In genomic region chr1:94068831-94069648, GRCh38 we compare ENCODE assay signal across 11 cellular contexts. TPM values are rescaled to one million over a fixed set of nuclear protein-coding genes. Genes with fewer than 3 reads are reported as not detected.
DNase-seq lines count a peak whose midpoint lies in the region; ATAC-seq and TF ChIP-seq lines count a peak whose summit lies in the region.
"Had no signal": no experiment of that assay in that cellular context is flagged by ENCODE, and none has a peak within 500 bp of the region (broad histone marks: within the 10 kb centered on the region; RNA-seq: fewer than 3 reads in every experiment).

No MANE protein-coding gene starts in this region.

- peaks cover 5% of the 10 kb centered on the region for H3K36me3 Mint-ChIP-seq in Calu3 (ENCODE audit: insufficient read depth, unreplicated experiment)
- H3K36me3 Mint-ChIP-seq in osteocyte (ENCODE audit: unreplicated experiment), result no peaks in the 10 kb centered on the region
- H3K36me3 Mint-ChIP-seq in CD4-positive, alpha-beta T cell (ENCODE audit: low read depth), result no peaks in the 10 kb centered on the region

- no peaks in the 10 kb centered on the region for H3K27me3 ChIP-seq in CD4-positive, alpha-beta T cell (ENCODE audit: control insufficient read depth, insufficient read depth, low read length)

- in situ Hi-C loops in GM13977 (cut with MboI; ENCODE audit: low pct_unique_long_range_greater_than_20kb, low sequenced_read_pairs, unreplicated experiment), result loop anchor here (10.0 to 25.0 kb wide), 2 partner anchors 266 to 743 kb away; partner anchors contain the start of gene SLC44A3

- no TSS peak for BruUV-seq in Calu3 (replicated peaks; lab: Mats Ljungman, UMichigan)

- DNase-seq in Calu3 (peak; percentile 71), NCI-H510A treated with DMSO at 0.1 percent for 48 hours (lab: John Stamatoyannopoulos, UW) (peak; percentile 96), fibroblast of pulmonary artery (ENCODE audit: low read depth) (peak; percentile 54), osteocyte (ENCODE audit: extremely low spot score, unreplicated experiment) (no peak), GM13977 (ENCODE audit: low spot score) (no peak), T-helper 2 cell (no peak)
- no peak for DNase-seq in CD4-positive, alpha-beta T cell
- DNase-seq: cerebellar nuclear complex, SIG-M5 had no signal

- no peak overlapping the region for H3K27ac ChIP-seq in CD4-positive, alpha-beta T cell (ENCODE audit: low read depth, low read length)

- no peak for ATAC-seq in CD4-positive, alpha-beta T cell (ENCODE audit: poor library complexity)
- ATAC-seq in GM19397 (IDR thresholded peaks at IDR 0.05; ENCODE audit: unreplicated experiment), result no peak

- CTCF ChIA-PET in Calu3 (lab: Charles Lee), result interaction anchor here (0.9 to 2.5 kb wide), 6 partner anchors 29 to 267 kb away, joined by 3 to 15 read pairs (median 4); no protein-coding TSS in a partner anchor
- CTCF ChIA-PET in CD4-positive, alpha-beta T cell (lab: Charles Lee), result no interaction called here

- H3K27ac Mint-ChIP-seq in Calu3 (ENCODE audit: unreplicated experiment) (peak overlapping the region; percentile 90), osteocyte (ENCODE audit: unreplicated experiment) (peak overlapping the region; percentile 89)
- no peak overlapping the region for H3K27ac Mint-ChIP-seq in CD4-positive, alpha-beta T cell

- no peak overlapping the region for H3K4me3 ChIP-seq in fibroblast of pulmonary artery (replicated peaks; ENCODE audit: low read depth, low read length)
- H3K4me3 ChIP-seq: HAP-1 had no signal

- H3K9me3 Mint-ChIP-seq in Calu3 (ENCODE audit: low read depth, unreplicated experiment) (no peaks in the 10 kb centered on the region), osteocyte (ENCODE audit: unreplicated experiment) (no peaks in the 10 kb centered on the region)
- H3K9me3 Mint-ChIP-seq in CD4-positive, alpha-beta T cell, result no peaks in the 10 kb centered on the region

- peak overlapping the region; percentile 11 for H3K4me3 Mint-ChIP-seq in Calu3 (ENCODE audit: low read depth, unreplicated experiment)
- no peak overlapping the region for H3K4me3 Mint-ChIP-seq in osteocyte (ENCODE audit: unreplicated experiment)
- no peak overlapping the region for H3K4me3 Mint-ChIP-seq in CD4-positive, alpha-beta T cell

- no peaks in the 10 kb centered on the region for H3K9me3 ChIP-seq in CD4-positive, alpha-beta T cell (ENCODE audit: control insufficient read depth, low read length)
- H3K9me3 ChIP-seq: HAP-1 had no signal

- intact Hi-C loops in Calu3 (cut with micrococcal nuclease; ENCODE audit: unreplicated experiment), result loop anchor here (2.0 kb wide), 1 partner anchor 262 kb away; no protein-coding TSS in a partner anchor
- intact Hi-C loops in CD4-positive, alpha-beta T cell (cut with DNase I, micrococcal nuclease), result no loop called here

- H3K27me3 Mint-ChIP-seq in Calu3 (ENCODE audit: unreplicated experiment) (no peaks in the 10 kb centered on the region), osteocyte (ENCODE audit: unreplicated experiment) (no peaks in the 10 kb centered on the region)
- no peaks in the 10 kb centered on the region for H3K27me3 Mint-ChIP-seq in CD4-positive, alpha-beta T cell

- POLR2A ChIA-PET in CD4-positive, alpha-beta T cell (lab: Charles Lee), result no interaction called here

- TF ChIP-seq CTCF in Calu3 (IDR thresholded peaks at IDR 0.05; ENCODE audit: unreplicated experiment) (no peak), fibroblast of pulmonary artery (IDR thresholded peaks at IDR 0.05; ENCODE audit: low read length, missing control alignments) (no peak), osteocyte (IDR thresholded peaks at IDR 0.05) (no peak), GM13977 (IDR thresholded peaks at IDR 0.05; ENCODE audit: extremely low read depth, insufficient read depth, missing control alignments) (no peak)
- no peak for TF ChIP-seq CTCF in CD4-positive, alpha-beta T cell (IDR thresholded peaks at IDR 0.05)

- peaks cover 40% of the 10 kb centered on the region for H3K4me1 Mint-ChIP-seq in Calu3 (ENCODE audit: low read depth, unreplicated experiment)
- H3K4me1 Mint-ChIP-seq in osteocyte (ENCODE audit: unreplicated experiment), result peaks cover 60% of the 10 kb centered on the region
- peaks cover 7% of the 10 kb centered on the region for H3K4me1 Mint-ChIP-seq in CD4-positive, alpha-beta T cell (ENCODE audit: low read depth)

RNA-seq across cellular contexts. Expression of gene ABCA4, which starts 51.9 kb away (rescaled TPM):
- total RNA-seq in Calu3 (2022), result 0.31 and 0.37 TPM in 2 replicates
- 6.0 and 6.6 TPM in 2 replicates for total RNA-seq in osteocyte
- total RNA-seq in CD4-positive, alpha-beta T cell, result not detected

Comparison
In these comparisons a context has a peak if more than half of its experiments do, and no peak if none do; other contexts are left out.
1. DNase-seq: peak in Calu3 (single experiment), NCI-H510A treated with DMSO at 0.1 percent for 48 hours (single experiment) and fibroblast of pulmonary artery (single experiment); none in osteocyte (single experiment), CD4-positive, alpha-beta T cell (0 of 10), GM13977 (single experiment) and T-helper 2 cell (0 of 5).